8 cellular contexts compared by ENCODE assay signal in genomic region chr4:151012836-151013235, GRCh38. TPM values are rescaled to one million over a fixed set of nuclear protein-coding genes. Genes with fewer than 3 reads are reported as not detected.
A peak's percentile ranks its signal among the peaks of the same experiment; 100 is the strongest.
DNase-seq lines count a peak whose midpoint lies in the region; TF ChIP-seq lines count a peak whose summit lies in the region.

No MANE protein-coding gene starts in this region.

- H3K4me2 ChIP-seq in mesendoderm (ENCODE audit: low read length) = peak overlapping the region; percentile 54

- H3K36me3 ChIP-seq in mesendoderm (ENCODE audit: control insufficient read depth, insufficient read depth, low read length) = no peaks in the 10 kb centered on the region

- H2BK5ac ChIP-seq in mesendoderm (ENCODE audit: low read length) = no peak overlapping the region

- peaks cover 28% of the 10 kb centered on the region for H3K4me1 Mint-ChIP-seq in HFFc6 (ENCODE audit: low read depth)
- peaks cover 29% of the 10 kb centered on the region for H3K4me1 Mint-ChIP-seq in activated naive CD8-positive, alpha-beta T cell (ENCODE audit: low read depth)

- no peak overlapping the region for H4K8ac ChIP-seq in mesendoderm (ENCODE audit: low read depth, low read length)

- no peak overlapping the region for H4K5ac ChIP-seq in mesendoderm (ENCODE audit: low read length)

- no peak for DNase-seq in HFFc6
- peak; percentile 60 for DNase-seq in mesendoderm
- no peak for DNase-seq in iPS-NIHi7 (ENCODE audit: extremely low spot score)
- DNase-seq in NCI-H1048 (lab: John Stamatoyannopoulos, UW) = no peak
- no peak for DNase-seq in NCI-H345 (lab: John Stamatoyannopoulos, UW)
- no peak for DNase-seq in central memory CD4-positive, alpha-beta T cell

- H3K36me3 Mint-ChIP-seq in HFFc6 (ENCODE audit: low read depth) = no peaks in the 10 kb centered on the region
- H3K36me3 Mint-ChIP-seq in activated naive CD8-positive, alpha-beta T cell = peaks cover under 1% of the 10 kb centered on the region

- no peak overlapping the region for H3K18ac ChIP-seq in mesendoderm (ENCODE audit: low read length)

- H3K27ac ChIP-seq in C4-2B (peak overlapping the region; percentile 40), mesendoderm (ENCODE audit: low read depth, low read length) (no peak overlapping the region)

- peaks cover 1% of the 10 kb centered on the region; the same call in 1 of the 2 replicates for H3K27me3 Mint-ChIP-seq in HFFc6 (ENCODE audit: insufficient read depth)
- no peaks in the 10 kb centered on the region for H3K27me3 Mint-ChIP-seq in activated naive CD8-positive, alpha-beta T cell

- no peak overlapping the region for H3K56ac ChIP-seq in mesendoderm (ENCODE audit: low read length)

- no peak overlapping the region for H3K27ac Mint-ChIP-seq in HFFc6
- peak overlapping the region; percentile 0 for H3K27ac Mint-ChIP-seq in activated naive CD8-positive, alpha-beta T cell

- H3K79me2 ChIP-seq in mesendoderm (ENCODE audit: control insufficient read depth, insufficient read depth, low read length) = peaks cover 34% of the 10 kb centered on the region

- H3K9ac ChIP-seq in mesendoderm (ENCODE audit: low read length) = peak overlapping the region; percentile 45

- no peak overlapping the region for H2BK15ac ChIP-seq in mesendoderm (replicated peaks; ENCODE audit: low read depth)

- no peak overlapping the region for H2AK5ac ChIP-seq in mesendoderm (ENCODE audit: low read length)

- peaks cover 2% of the 10 kb centered on the region for H3K79me1 ChIP-seq in mesendoderm (ENCODE audit: low read length)

- H3K4ac ChIP-seq in mesendoderm (ENCODE audit: low read depth, low read length) = no peak overlapping the region

- no peaks in the 10 kb centered on the region for H3K9me3 Mint-ChIP-seq in HFFc6
- no peaks in the 10 kb centered on the region for H3K9me3 Mint-ChIP-seq in activated naive CD8-positive, alpha-beta T cell (ENCODE audit: low read depth)

- H3K23ac ChIP-seq in mesendoderm (ENCODE audit: low read length) = no peak overlapping the region

- no peaks in the 10 kb centered on the region for H3K27me3 ChIP-seq in mesendoderm (ENCODE audit: insufficient read depth, low read length, poor library complexity)

- WGBS in mesendoderm (ENCODE audit: extremely low coverage, insufficient coverage, low lambda C conversion rate) = no CpG with 5 or more reads among the region's 8 CpGs

- no peak overlapping the region for H2BK120ac ChIP-seq in mesendoderm (ENCODE audit: low read depth, low read length)

- TF ChIP-seq CTCF in C4-2B (conservative IDR thresholded peaks at IDR 0.05) (no peak), HFFc6 (IDR thresholded peaks at IDR 0.05) (no peak)

- no peak overlapping the region for H3K4me3 ChIP-seq in mesendoderm (ENCODE audit: low read length)

- peak overlapping the region; percentile 54 for H3K4me3 Mint-ChIP-seq in HFFc6
- H3K4me3 Mint-ChIP-seq in activated naive CD8-positive, alpha-beta T cell = peak overlapping the region; percentile 100

- no peaks in the 10 kb centered on the region for H3K4me1 ChIP-seq in mesendoderm (ENCODE audit: control insufficient read depth, low read depth, low read length)

RNA-seq across cellular contexts. Expression of gene LRBA, which starts 2.2 kb away (rescaled TPM):
- total RNA-seq in HFFc6 (2021; fragmentation: NEBNext Ultra II Directional; extraction: Animal tissue kit (Norgen Biotek cat#: 25700)) = 10 to 100 TPM; 13.6 to 17.6 (median 15.0) TPM
- polyA plus RNA-seq in mesendoderm (2013, experiment 1 of 2) = 17.7 TPM
- polyA plus RNA-seq in mesendoderm (2013, experiment 2 of 2) = 17.8 TPM
